ENCODE assay signal across 1 cellular context in genomic region chr1:8122477-8123407, GRCh38.
TF ChIP-seq lines count a peak whose summit lies in the region.

No MANE protein-coding gene starts in this region.

TF ChIP-seq in K562, 482 proteins besides CTCF, POLR2A, EP300 and RAD21 (continued from another document and continues in another):
- TF ChIP-seq HINFP (tag; conservative IDR thresholded peaks at IDR 0.05; ENCODE audit: low read depth) (peak; percentile 89), ZNF507 (tag; conservative IDR thresholded peaks at IDR 0.05) (peak; percentile 56), POLR2AphosphoS5 (IDR thresholded peaks at IDR 0.05; ENCODE audit: control insufficient read depth, insufficient read depth, low read depth, low read length) (peak; percentile 63), RFX5 (IDR thresholded peaks at IDR 0.05; ENCODE audit: low read depth, low read length) (no peak), SIN3A (IDR thresholded peaks at IDR 0.05; ENCODE audit: borderline replicate concordance in 2 of 2, control insufficient read depth in 1 of 2, low read depth in 2 of 2, low read length in 2 of 2) (no peak), BCL6 (CRISPR knock-in tag; IDR thresholded peaks at IDR 0.05) (peak; percentile 91), REST (CRISPR knock-in tag; IDR thresholded peaks at IDR 0.05; ENCODE audit: low read depth) (peak; percentile 59; the same call in 1 of the 2 replicates), SIN3B (IDR thresholded peaks at IDR 0.05; ENCODE audit: low read depth) (no peak), ZNF445 (CRISPR knock-in tag; IDR thresholded peaks at IDR 0.05; ENCODE audit: low read depth) (peak; percentile 96), HNRNPK (IDR thresholded peaks at IDR 0.05; ENCODE audit: low read depth, low read length, poor library complexity, severe bottlenecking) (no peak), ZBED1 (IDR thresholded peaks at IDR 0.05) (no peak), ESRRA (IDR thresholded peaks at IDR 0.05; ENCODE audit: borderline replicate concordance, low read depth) (peak; percentile 57), ELF4 (CRISPR knock-in tag; IDR thresholded peaks at IDR 0.05) (peak; percentile 67; the same call in 1 of the 2 replicates), TEAD2 (tag; IDR thresholded peaks at IDR 0.05) (peak; percentile 94), FOXA3 (CRISPR knock-in tag; conservative IDR thresholded peaks at IDR 0.05 in 1 of 2, IDR thresholded peaks at IDR 0.05 in 1 of 2) (no peak), ZFX (CRISPR knock-in tag; IDR thresholded peaks at IDR 0.05) (no peak), STAG1 (CRISPR knock-in tag; IDR thresholded peaks at IDR 0.05; ENCODE audit: borderline replicate concordance) (no peak), ZNF444 (CRISPR knock-in tag; IDR thresholded peaks at IDR 0.05) (peak; percentile 94), NCOA6 (IDR thresholded peaks at IDR 0.05) (0 out of 2 replicates have a peak, but pooled peaks have one; percentile 31), FOXK2 (conservative IDR thresholded peaks at IDR 0.05 in 1 of 2, IDR thresholded peaks at IDR 0.05 in 1 of 2; ENCODE audit: low read depth in 2 of 2) (peak; percentile 61 to 79), STAT5A (IDR thresholded peaks at IDR 0.05; ENCODE audit: borderline replicate concordance, low read length) (peak; percentile 72), NR4A1 (CRISPR knock-in tag; IDR thresholded peaks at IDR 0.05) (peak; percentile 96; the same call in 1 of the 2 replicates), NR4A1 (tag; IDR thresholded peaks at IDR 0.05) (peak; percentile 100), NFXL1 (CRISPR knock-in tag; IDR thresholded peaks at IDR 0.05) (peak; percentile 96), ZNF551 (CRISPR knock-in tag; IDR thresholded peaks at IDR 0.05) (peak; percentile 87), FOXM1 (IDR thresholded peaks at IDR 0.05; ENCODE audit: low read depth) (peak; percentile 59; the same call in 1 of the 2 replicates), FOXM1 (CRISPR knock-in tag; IDR thresholded peaks at IDR 0.05; ENCODE audit: low read depth) (no peak), ZNF324 (CRISPR knock-in tag; IDR thresholded peaks at IDR 0.05) (peak; percentile 77), TARDBP (IDR thresholded peaks at IDR 0.05) (no peak), ZFPM2 (CRISPR knock-in tag; IDR thresholded peaks at IDR 0.05) (0 out of 2 replicates have a peak, but pooled peaks have one; percentile 60), PKNOX1 (IDR thresholded peaks at IDR 0.05) (peak; percentile 44; the same call in 1 of the 2 replicates), MEF2D (tag; conservative IDR thresholded peaks at IDR 0.05; ENCODE audit: low read depth) (peak; percentile 97), HDGF (IDR thresholded peaks at IDR 0.05) (no peak), KDM2B (CRISPR knock-in tag; IDR thresholded peaks at IDR 0.05) (0 out of 2 replicates have a peak, but pooled peaks have one; percentile 17), HNRNPL (IDR thresholded peaks at IDR 0.05; ENCODE audit: low read depth, low read length) (no peak), TEAD1 (CRISPR knock-in tag; IDR thresholded peaks at IDR 0.05) (peak in 1 of 2 experiments; percentile 93; a peak in 2 of 4 replicates), WHSC1 (IDR thresholded peaks at IDR 0.05; ENCODE audit: low read length) (no peak), ATF4 (CRISPR knock-in tag; IDR thresholded peaks at IDR 0.05) (peak; percentile 89), CREB3L1 (IDR thresholded peaks at IDR 0.05; ENCODE audit: borderline replicate concordance, low read depth) (no peak), BRD9 (IDR thresholded peaks at IDR 0.05; ENCODE audit: low read depth, partially characterized antibody) (peak; percentile 5), KLF1 (tag; IDR thresholded peaks at IDR 0.05) (peak; percentile 90), ATF3 (IDR thresholded peaks at IDR 0.05) (peak; percentile 75), ATF3 (CRISPR knock-in tag; conservative IDR thresholded peaks at IDR 0.05) (no peak), ZNF121 (CRISPR knock-in tag; conservative IDR thresholded peaks at IDR 0.05) (no peak), IRF2 (CRISPR knock-in tag; IDR thresholded peaks at IDR 0.05) (no peak), ZNF583 (CRISPR knock-in tag; IDR thresholded peaks at IDR 0.05) (peak; percentile 98), ZNF311 (CRISPR knock-in tag; IDR thresholded peaks at IDR 0.05) (peak; percentile 99), GTF2E2 (tag; IDR thresholded peaks at IDR 0.05) (no peak), ARID1B (IDR thresholded peaks at IDR 0.05) (peak; percentile 94), CEBPZ (IDR thresholded peaks at IDR 0.05; ENCODE audit: borderline replicate concordance, low read depth, low read length) (no peak), ZNF561 (CRISPR knock-in tag; conservative IDR thresholded peaks at IDR 0.05) (peak; percentile 79; the same call in 1 of the 2 replicates), EHMT2 (IDR thresholded peaks at IDR 0.05) (peak; percentile 88), MCM3 (IDR thresholded peaks at IDR 0.05) (no peak), FOXK1 (CRISPR knock-in tag; IDR thresholded peaks at IDR 0.05; ENCODE audit: borderline replicate concordance) (no peak), ZFP1 (CRISPR knock-in tag; IDR thresholded peaks at IDR 0.05) (peak; percentile 77), ZBTB2 (IDR thresholded peaks at IDR 0.05) (peak; percentile 70; the same call in 1 of the 2 replicates), ZNF77 (CRISPR knock-in tag; IDR thresholded peaks at IDR 0.05) (no peak; the same call in 1 of the 2 replicates), ZBTB7A (IDR thresholded peaks at IDR 0.05; ENCODE audit: borderline replicate concordance, control insufficient read depth, low read depth, low read length) (peak; percentile 86), TAF1 (IDR thresholded peaks at IDR 0.05; ENCODE audit: control insufficient read depth, extremely low read depth, insufficient read depth, low read length, severe bottlenecking) (no peak), EP400 (IDR thresholded peaks at IDR 0.05) (0 out of 2 replicates have a peak, but pooled peaks have one; percentile 38), ZBTB34 (CRISPR knock-in tag; IDR thresholded peaks at IDR 0.05) (peak; percentile 95)
